ENCODE assay signal across 21 cellular contexts in the genomic region with DNA sequence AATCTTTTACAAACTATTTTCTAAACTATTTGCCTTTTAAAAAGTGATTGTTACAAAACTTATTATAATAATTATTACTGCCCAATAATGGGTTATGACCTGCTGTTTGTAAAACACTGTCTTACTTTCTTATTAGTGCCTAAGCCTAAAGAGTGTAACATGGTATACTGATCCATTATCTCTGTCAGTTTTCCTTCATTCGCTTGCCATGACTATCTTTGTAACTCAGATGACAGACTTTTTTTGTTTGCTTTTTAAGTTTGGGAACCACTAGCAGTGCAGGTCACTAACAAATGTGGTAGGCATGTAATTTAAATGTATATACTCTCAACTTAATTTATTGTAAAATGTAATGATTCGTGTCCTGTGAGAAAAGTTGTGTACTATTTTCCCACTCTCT. TPM values are rescaled to one million over a fixed set of nuclear protein-coding genes. Genes with fewer than 3 reads are reported as not detected.
A peak's percentile ranks its signal among the peaks of the same experiment; 100 is the strongest.
DNase-seq lines count a peak whose midpoint lies in the region; ATAC-seq, FAIRE-seq and TF ChIP-seq lines count a peak whose summit lies in the region.
"Had no signal": no experiment of that assay in that cellular context is flagged by ENCODE, and none has a peak within 500 bp of the region (broad histone marks: within the 10 kb centered on the region; RNA-seq: fewer than 3 reads in every experiment).

No MANE protein-coding gene starts in this region.

- 99% methylated on average over 2 of the region's 2 CpGs for WGBS in HepG2 (ENCODE audit: low lambda C conversion rate)
- 81% methylated on average over 2 of the region's 2 CpGs for WGBS in right lobe of liver (ENCODE audit: insufficient coverage, low coverage, low lambda C conversion rate, missing lambda C conversion rate)
- WGBS in K562 (ENCODE audit: insufficient coverage, low coverage, missing lambda C conversion rate) = 10% methylated on average over 2 of the region's 2 CpGs
- 94% methylated on average over 2 of the region's 2 CpGs for WGBS in smooth muscle cell (ENCODE audit: low lambda C conversion rate)

- peaks cover 1% of the 10 kb centered on the region for H3K27me3 Mint-ChIP-seq in activated CD4-positive, alpha-beta memory T cell treated with anti-CD3 and anti-CD28 coated beads, Interleukin-2, amount 10 ng/mL, durations not matched to agents 7 days and 5 days
- H3K27me3 Mint-ChIP-seq: B cell; CD4-positive, alpha-beta T cell had no signal

- peak overlapping the region; percentile 88 for H3K4me2 ChIP-seq in HepG2 (ENCODE audit: low read depth, low read length)
- H3K4me2 ChIP-seq in K562 (ENCODE audit: insufficient read depth, low read length) = no peak overlapping the region
- no peak overlapping the region for H3K4me2 ChIP-seq in smooth muscle cell
- H3K4me2 ChIP-seq: A549; BLaER1 treated with 17β-estradiol and CSF1 and Interleukin-3, amounts not matched to agents 10 nM and 100 nM had no signal

- H4K20me1 ChIP-seq in HepG2 (ENCODE audit: insufficient read depth, low read length) (no peaks in the 10 kb centered on the region), K562 (replicated peaks; ENCODE audit: control insufficient read depth, insufficient read depth, low read length) (no peaks in the 10 kb centered on the region), smooth muscle cell (ENCODE audit: low read depth) (no peaks in the 10 kb centered on the region)
- H4K20me1 ChIP-seq: BLaER1 treated with 17β-estradiol and CSF1 and Interleukin-3, amounts not matched to agents 10 nM and 100 nM had no signal

- no peaks in the 10 kb centered on the region for H3K9me3 Mint-ChIP-seq in activated CD4-positive, alpha-beta memory T cell treated with anti-CD3 and anti-CD28 coated beads, Interleukin-2, amount 10 ng/mL, durations not matched to agents 7 days and 5 days
- H3K9me3 Mint-ChIP-seq: CD4-positive, alpha-beta T cell; CD8-positive, alpha-beta T cell had no signal

- no peaks in the 10 kb centered on the region for H3K36me3 Mint-ChIP-seq in activated CD4-positive, alpha-beta memory T cell treated with anti-CD3 and anti-CD28 coated beads, Interleukin-2, amount 10 ng/mL, durations not matched to agents 7 days and 5 days (ENCODE audit: low read depth)
- H3K36me3 Mint-ChIP-seq: CD8-positive, alpha-beta T cell had no signal

- CTCF ChIA-PET in HepG2 (lab: Yijun Ruan, JAX; ENCODE audit: low intra/inter-chr PET ratio, low total read pairs) (no interaction called here), K562 (lab: Yijun Ruan, JAX; ENCODE audit: low intra/inter-chr PET ratio) (no interaction called here)
- CTCF ChIA-PET in activated CD4-positive, alpha-beta memory T cell treated with anti-CD3 and anti-CD28 coated beads, Interleukin-2, amount 10 ng/mL, durations not matched to agents 7 days and 5 days (lab: Charles Lee) = no interaction called here

- 0 out of 4 replicates have a peak, but pooled peaks of 1 of the 2 experiments have one; percentile 30 for TF ChIP-seq POLR2A in HepG2 (IDR thresholded peaks at IDR 0.05; ENCODE audit: insufficient read depth in 1 of 2, low read depth in 2 of 2, low read length in 2 of 2)
- no peak for TF ChIP-seq POLR2A in right lobe of liver (IDR thresholded peaks at IDR 0.05)
- TF ChIP-seq POLR2A in K562 (conservative IDR thresholded peaks at IDR 0.05) = no peak

- no peak for TF ChIP-seq RAD21 in HepG2 (CRISPR knock-in tag; IDR thresholded peaks at IDR 0.05)
- no peak for TF ChIP-seq RAD21 in K562 (CRISPR knock-in tag; conservative IDR thresholded peaks at IDR 0.05 in 1 of 2, IDR thresholded peaks at IDR 0.05 in 1 of 2)

- in situ Hi-C loops in HepG2 (cut with HindIII; ENCODE audit: extremely low pct_ligation_motif_present, low pct_unique_long_range_greater_than_20kb) = loop anchor here (10.0 kb wide), 1 partner anchor 441 kb away; no protein-coding TSS in a partner anchor
- in situ Hi-C loops in K562 (cut with MboI) = loop anchor here (25.0 kb wide), 1 partner anchor 1863 kb away; no protein-coding TSS in a partner anchor

- POLR2A ChIA-PET in HepG2 (lab: Yijun Ruan, JAX) (interaction anchor here (7.7 kb wide), 1 partner anchor 9 kb away, joined by 155 read pairs; a partner anchor contains a TSS), K562 (lab: Yijun Ruan, JAX) (no interaction called here)
- POLR2A ChIA-PET in activated CD4-positive, alpha-beta memory T cell treated with anti-CD3 and anti-CD28 coated beads, Interleukin-2, amount 10 ng/mL, durations not matched to agents 7 days and 5 days (lab: Charles Lee) = no interaction called here

- H3K4me3 ChIP-seq in HepG2 (replicated peaks in 1 of 3; ENCODE audit: insufficient read depth in 1 of 3, low read depth in 2 of 3, low read length in 3 of 3) = peak overlapping the region in 1 of 3 experiments; percentile 27; a peak in 1 of 6 replicates
- no peak overlapping the region for H3K4me3 ChIP-seq in right lobe of liver
- H3K4me3 ChIP-seq in K562 = no peak overlapping the region
- no peak overlapping the region for H3K4me3 ChIP-seq in smooth muscle cell
- H3K4me3 ChIP-seq: A549; BLaER1 treated with 17β-estradiol and CSF1 and Interleukin-3, amounts not matched to agents 10 nM and 100 nM had no signal

- H3K27me3 ChIP-seq in HepG2 (ENCODE audit: control insufficient read depth in 1 of 2, insufficient read depth in 2 of 2, low read length in 2 of 2) = no peaks in the 10 kb centered on the region; a peak in 1 of 5 replicates
- no peaks in the 10 kb centered on the region for H3K27me3 ChIP-seq in right lobe of liver
- no peaks in the 10 kb centered on the region for H3K27me3 ChIP-seq in K562 (ENCODE audit: control insufficient read depth in 2 of 2, insufficient read depth in 2 of 2, low read length in 2 of 2)
- H3K27me3 ChIP-seq in smooth muscle cell (ENCODE audit: low read depth) = no peaks in the 10 kb centered on the region
- H3K27me3 ChIP-seq: BLaER1 treated with 17β-estradiol and CSF1 and Interleukin-3, amounts not matched to agents 10 nM and 100 nM had no signal

- peaks cover 7% of the 10 kb centered on the region; the same call in 1 of the 2 replicates for H3K9me3 ChIP-seq in HepG2 (ENCODE audit: low read length)
- no peaks in the 10 kb centered on the region for H3K9me3 ChIP-seq in right lobe of liver
- H3K9me3 ChIP-seq in K562 (replicated peaks; ENCODE audit: control insufficient read depth, insufficient read depth, low read depth, low read length) = no peaks in the 10 kb centered on the region
- H3K9me3 ChIP-seq in smooth muscle cell (replicated peaks; ENCODE audit: low read depth) = no peaks in the 10 kb centered on the region
- H3K9me3 ChIP-seq: A549, Caco-2 had no signal

- no TSS peak for BruUV-seq in HepG2 (replicated peaks; lab: Mats Ljungman, UMichigan)
- BruUV-seq in K562 (replicated peaks; lab: Mats Ljungman, UMichigan) = no TSS peak

- H3K36me3 ChIP-seq in HepG2 (replicated peaks in 1 of 2; ENCODE audit: control insufficient read depth in 1 of 2, insufficient read depth in 2 of 2, low read length in 2 of 2) (0 out of 5 replicates have a peak, but pooled peaks cover 0 to 2% of the 10 kb centered on the region in 2 experiments), right lobe of liver (no peaks in the 10 kb centered on the region), K562 (ENCODE audit: control insufficient read depth, insufficient read depth, low read length) (no peaks in the 10 kb centered on the region), smooth muscle cell (ENCODE audit: low read depth) (no peaks in the 10 kb centered on the region)
- H3K36me3 ChIP-seq: BLaER1 treated with 17β-estradiol and CSF1 and Interleukin-3, amounts not matched to agents 10 nM and 100 nM had no signal

- no peaks in the 10 kb centered on the region for H3F3A ChIP-seq in smooth muscle cell (ENCODE audit: low read depth)

- H3K27ac Mint-ChIP-seq in activated CD4-positive, alpha-beta memory T cell treated with anti-CD3 and anti-CD28 coated beads, Interleukin-2, amount 10 ng/mL, durations not matched to agents 7 days and 5 days = no peak overlapping the region
- H3K27ac Mint-ChIP-seq: B cell; CD4-positive, alpha-beta T cell; CD8-positive, alpha-beta T cell had no signal

- DNase-seq in HepG2 (ENCODE audit: low spot score) (no peak), right lobe of liver (no peak), K562 (ENCODE audit: extremely low read depth in 1 of 4, low spot score in 3 of 4) (no peak), smooth muscle cell (lab: John Stamatoyannopoulos, UW; ENCODE audit: unreplicated experiment) (no peak)
- no peak for DNase-seq in stimulated activated CD4-positive, alpha-beta T cell treated with anti-CD3 and anti-CD28 coated beads, Interleukin-12 subunit alpha, Interleukin-12 subunit beta, amount 100 ng/mL, for 4 hours
- DNase-seq in activated CD4-positive, alpha-beta memory T cell treated with anti-CD3 and anti-CD28 coated beads, Interleukin-2, amount 10 ng/mL, durations not matched to agents 7 days and 5 days = no peak
- DNase-seq: AML-193; Caco-2; Calu3; CD4-positive, alpha-beta T cell; CD8-positive, alpha-beta T cell; DMS79 treated with DMSO at 0.1 percent for 48 hours; GF-D8 had no signal

- intact Hi-C loops in HepG2 (cut with micrococcal nuclease; ENCODE audit: unreplicated experiment) = no loop called here
- intact Hi-C loops in right lobe of liver (cut with DNase I) = no loop called here
- intact Hi-C loops in K562 (cut with micrococcal nuclease) = no loop called here

- H3K4me3 Mint-ChIP-seq in activated CD4-positive, alpha-beta memory T cell treated with anti-CD3 and anti-CD28 coated beads, Interleukin-2, amount 10 ng/mL, durations not matched to agents 7 days and 5 days = no peak overlapping the region
- H3K4me3 Mint-ChIP-seq: B cell; CD4-positive, alpha-beta T cell; CD8-positive, alpha-beta T cell had no signal

- H3K27ac ChIP-seq in HepG2 (ENCODE audit: extremely low read length, insufficient read depth, low read length) = peak overlapping the region; percentile 100
- no peak overlapping the region for H3K27ac ChIP-seq in right lobe of liver
- H3K27ac ChIP-seq in K562 (ENCODE audit: extremely low read depth, low read depth, low read length) = no peak overlapping the region
- no peak overlapping the region for H3K27ac ChIP-seq in smooth muscle cell (ENCODE audit: low read depth)
- H3K27ac ChIP-seq: 22Rv1; A549; BLaER1 treated with 17β-estradiol and CSF1 and Interleukin-3, amounts not matched to agents 10 nM and 100 nM; C4-2B had no signal

- H3K79me2 ChIP-seq in HepG2 (ENCODE audit: insufficient read depth, low read length) = peaks cover 39% of the 10 kb centered on the region
- no peaks in the 10 kb centered on the region for H3K79me2 ChIP-seq in K562 (ENCODE audit: control insufficient read depth, insufficient read depth, low read length)
- H3K79me2 ChIP-seq in smooth muscle cell (ENCODE audit: low read depth) = no peaks in the 10 kb centered on the region

- FAIRE-seq in HepG2 (lab: Jason Lieb, UNC) (no peak), K562 (lab: Jason Lieb, UNC) (no peak)
- FAIRE-seq: A549, D721Med, GM12892, GM18507 had no signal

- TF ChIP-seq EP300 in HepG2 (IDR thresholded peaks at IDR 0.05; ENCODE audit: low read depth in 2 of 2, low read length in 2 of 2) = no peak
- TF ChIP-seq EP300 in HepG2 (CRISPR knock-in tag; IDR thresholded peaks at IDR 0.05; ENCODE audit: borderline replicate concordance) = no peak
- TF ChIP-seq EP300 in K562 (IDR thresholded peaks at IDR 0.05; ENCODE audit: low read length) = no peak

- TF ChIP-seq CTCF in HepG2 (CRISPR knock-in tag; IDR thresholded peaks at IDR 0.05) (no peak), right lobe of liver (IDR thresholded peaks at IDR 0.05) (no peak), K562 (IDR thresholded peaks at IDR 0.05 in 2 of 3, conservative IDR thresholded peaks at IDR 0.05 in 1 of 3; ENCODE audit: insufficient read depth in 2 of 3, low read depth in 1 of 3, low read length in 3 of 3) (no peak), smooth muscle cell (IDR thresholded peaks at IDR 0.05; ENCODE audit: borderline replicate concordance, insufficient read depth, poor library complexity, severe bottlenecking) (no peak)

- ATAC-seq in HepG2 (no peak), right lobe of liver (no peak), K562 (no peak; the same call in 2 of the 3 replicates)
- ATAC-seq: A549; CD8-positive, alpha-beta T cell had no signal

- no peaks in the 10 kb centered on the region for H3K9me1 ChIP-seq in K562 (ENCODE audit: control insufficient read depth, insufficient read depth, low read length)

- H2AFZ ChIP-seq in HepG2 (ENCODE audit: low read length) (no peak overlapping the region), K562 (ENCODE audit: low read depth, low read length) (peak overlapping the region; percentile 13), smooth muscle cell (ENCODE audit: low read depth) (peak overlapping the region; percentile 38)

- H3K4me1 ChIP-seq in HepG2 (ENCODE audit: insufficient read depth, low read length) (peaks cover 48% of the 10 kb centered on the region), right lobe of liver (no peaks in the 10 kb centered on the region), K562 (replicated peaks in 1 of 2; ENCODE audit: control insufficient read depth in 2 of 2, insufficient read depth in 2 of 2, low read length in 2 of 2) (no peaks in the 10 kb centered on the region; a peak in 1 of 5 replicates), smooth muscle cell (ENCODE audit: low read depth) (peaks cover 4% of the 10 kb centered on the region)

- H3K9ac ChIP-seq in HepG2 (ENCODE audit: insufficient read depth, low read depth, low read length) = 0 out of 2 replicates have a peak overlapping the region, but pooled peaks have one; percentile 29
- H3K9ac ChIP-seq in K562 (ENCODE audit: insufficient read depth in 1 of 2, low read depth in 2 of 2, low read length in 2 of 2) = no peak overlapping the region
- H3K9ac ChIP-seq in smooth muscle cell (ENCODE audit: low read depth) = no peak overlapping the region
- H3K9ac ChIP-seq: BLaER1 treated with 17β-estradiol and CSF1 and Interleukin-3, amounts not matched to agents 10 nM and 100 nM had no signal

- H3K4me1 Mint-ChIP-seq in activated CD4-positive, alpha-beta memory T cell treated with anti-CD3 and anti-CD28 coated beads, Interleukin-2, amount 10 ng/mL, durations not matched to agents 7 days and 5 days = peaks cover 9% of the 10 kb centered on the region

RNA-seq across cellular contexts. Expression of a gene that starts 9.9 kb away (rescaled TPM):
- total RNA-seq in HepG2 (2016; rRNA removed; fragmentation: Illumina TruSeq; extraction: Trizol) (122 and 149 TPM in 2 replicates), right lobe of liver (10 to 100 TPM; 12.3 to 18.9 (median 16.2) TPM), K562 (2014; rRNA removed) (34.5 and 34.6 TPM in 2 replicates), K562 (2014; rRNA removed; fragmentation: Illumina TruSeq; extraction: Trizol) (48.8 and 52.4 TPM in 2 replicates), K562 (2015; rRNA removed; fragmentation: Illumina TruSeq; extraction: Trizol) (36.8 and 42.8 TPM in 2 replicates), K562 (2021) (35.6 and 50.7 TPM in 2 replicates), smooth muscle cell (12.9 and 16.9 TPM in 2 replicates)
- total RNA-seq in HepG2 (2016; cell fraction: cytosol; rRNA removed; fragmentation: Illumina TruSeq; extraction: Trizol; ENCODE audit: low read depth) = 42.1 and 44.6 TPM in 2 replicates
- 124 and 156 TPM in 2 replicates for total RNA-seq in HepG2 (2016; cell fraction: insoluble cytoplasmic fraction; rRNA removed; fragmentation: Illumina TruSeq; extraction: Trizol)
- 45.1 and 48.3 TPM in 2 replicates for total RNA-seq in HepG2 (2016; cell fraction: membrane; rRNA removed; fragmentation: Illumina TruSeq; extraction: Trizol)
- total RNA-seq in HepG2 (2016; cell fraction: nucleus; rRNA removed; fragmentation: Illumina TruSeq; extraction: Trizol) = 201 and 207 TPM in 2 replicates
- polyA plus RNA-seq in HepG2 (2011; rRNA removed) (64.3 and 91.4 TPM in 2 replicates), K562 (2011; rRNA removed) (32.8 and 40.4 TPM in 2 replicates), K562 (2014; fragmentation: Illumina TruSeq; extraction: Trizol) (34.6 and 39.7 TPM in 2 replicates), K562 (2014; fragmentation: Nextera tagmentation; extraction: Ambion mirVana) (100 to 1,000 TPM; 129 to 145 TPM), K562 (2014; rRNA removed) (36.6 and 37.6 TPM in 2 replicates), smooth muscle cell (12.1 and 14.7 TPM in 2 replicates)
- polyA plus RNA-seq in HepG2 (2011; cell fraction: cytosol; rRNA removed) = 49.3 and 58.3 TPM in 2 replicates
- 74.6 and 81.3 TPM in 2 replicates for polyA plus RNA-seq in HepG2 (2011; cell fraction: nucleus; rRNA removed)
- polyA plus RNA-seq in HepG2 (2012) = 59.9 and 60.7 TPM in 2 replicates
- polyA plus RNA-seq in HepG2 (2016; cell fraction: cytosol; fragmentation: Illumina TruSeq; extraction: Trizol; ENCODE audit: low read depth) = 17.1 and 18.2 TPM in 2 replicates
- polyA plus RNA-seq in HepG2 (2016; cell fraction: insoluble cytoplasmic fraction; fragmentation: Illumina TruSeq; extraction: Trizol; ENCODE audit: low read depth) = 133 and 147 TPM in 2 replicates
- polyA plus RNA-seq in HepG2 (2016; cell fraction: membrane; fragmentation: Illumina TruSeq; extraction: Trizol; ENCODE audit: low read depth) = 20.5 and 22.2 TPM in 2 replicates
- 93.1 and 104 TPM in 2 replicates for polyA plus RNA-seq in HepG2 (2016; cell fraction: nucleus; fragmentation: Illumina TruSeq; extraction: Trizol; ENCODE audit: insufficient read depth, low read depth)
- polyA minus RNA-seq in HepG2 (2011; rRNA and poly(A)+ RNA removed; ENCODE audit: low replicate concordance) = 9.7 and 101 TPM in 2 replicates
- polyA minus RNA-seq in HepG2 (2011; cell fraction: cytosol; rRNA and poly(A)+ RNA removed) = 39.5 and 52.5 TPM in 2 replicates
- 333 and 340 TPM in 2 replicates for polyA minus RNA-seq in HepG2 (2011; cell fraction: nucleus; rRNA and poly(A)+ RNA removed)
- 78.0 and 128 TPM in 2 replicates for total RNA-seq in K562 (2011; cell fraction: chromatin; rRNA removed; ENCODE audit: low replicate concordance)
- 43.4 and 57.8 TPM in 2 replicates for total RNA-seq in K562 (2011; cell fraction: nucleolus; rRNA removed)
- total RNA-seq in K562 (2011; cell fraction: nucleoplasm; rRNA removed) = 59.3 and 74.2 TPM in 2 replicates
- 18.9 and 23.9 TPM in 2 replicates for polyA plus RNA-seq in K562 (2011; cell fraction: cytosol; rRNA removed)
- polyA plus RNA-seq in K562 (2011; cell fraction: nucleus; rRNA removed) = 50.5 and 51.9 TPM in 2 replicates
- polyA plus RNA-seq in K562 (2012) = 19.3 and 23.7 TPM in 2 replicates
- 55.1 and 57.5 TPM in 2 replicates for polyA minus RNA-seq in K562 (2011; rRNA and poly(A)+ RNA removed)
- 17.5 and 20.9 TPM in 2 replicates for polyA minus RNA-seq in K562 (2011; cell fraction: cytosol; rRNA and poly(A)+ RNA removed)
- 80.4 and 104 TPM in 2 replicates for polyA minus RNA-seq in K562 (2011; cell fraction: nucleus; rRNA and poly(A)+ RNA removed)
- 10 to 100 TPM; 24.6 to 28.1 TPM for total RNA-seq in activated CD4-positive, alpha-beta memory T cell treated with anti-CD3 and anti-CD28 coated beads, Interleukin-2, amount 10 ng/mL, durations not matched to agents 7 days and 5 days
